Comparison of ENCODE assay signal across 25 cellular contexts in the genomic region with DNA sequence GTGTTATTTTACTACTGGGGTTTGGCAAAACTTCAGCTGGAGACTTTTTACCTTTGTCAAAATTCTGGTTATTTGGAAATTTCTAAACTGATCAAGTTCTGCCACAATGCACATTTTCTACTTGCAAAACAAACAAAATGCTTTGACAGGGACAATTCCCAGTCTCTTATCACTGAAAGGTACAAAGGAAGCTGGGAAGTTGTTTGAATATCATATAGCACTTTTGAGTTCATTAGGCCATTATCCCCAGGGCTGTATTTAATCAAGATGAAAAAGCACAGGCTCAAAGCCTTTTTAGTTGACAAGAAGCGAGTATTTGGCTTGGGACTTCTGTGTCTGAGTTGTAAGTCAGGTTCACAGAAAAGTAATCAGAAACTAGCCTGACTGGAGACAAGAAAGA. TPM values are rescaled to one million over a fixed set of nuclear protein-coding genes. Genes with fewer than 3 reads are reported as not detected.
"Had no signal": no experiment of that assay in that cellular context is flagged by ENCODE, and none has a peak within 500 bp of the region (broad histone marks: within the 10 kb centered on the region; RNA-seq: fewer than 3 reads in every experiment).

No MANE protein-coding gene starts in this region.

- H3K9me3 ChIP-seq: heart right ventricle, left ventricle myocardium inferior, stomach, thoracic aorta, uterus had no signal

- H3K4me1 ChIP-seq: right atrium auricular region, uterus had no signal

- FAIRE-seq: endometrium, frontal cortex, keratinocyte, small intestine had no signal

- H3K36me3 ChIP-seq: heart right ventricle, left ventricle myocardium inferior, right atrium auricular region, stomach, thoracic aorta, uterus had no signal

- ATAC-seq: esophagus mucosa, heart right ventricle had no signal

- DNase-seq: cortex of kidney; effector memory CD4-positive, alpha-beta T cell; heart right ventricle; left ventricle myocardium inferior; mesenchymal stem cell; naive B cell; small intestine; stimulated activated CD4-positive, alpha-beta T cell treated with anti-CD3 and anti-CD28 coated beads, Interleukin-12 subunit alpha, Interleukin-12 subunit beta, amount 100 ng/mL, for 4 hours; stimulated activated naive CD4-positive, alpha-beta T cell; stomach; substantia nigra; trophoblast cell; uterus had no signal

- H3K4me3 Mint-ChIP-seq: nephron had no signal

- H3K27ac Mint-ChIP-seq: nephron had no signal

- H3K27ac ChIP-seq: heart right ventricle, left ventricle myocardium inferior, right atrium auricular region, stomach, thoracic aorta, uterus had no signal

- H3K27me3 ChIP-seq: uterus had no signal

- H3K36me3 Mint-ChIP-seq: naive B cell had no signal

- H3K4me3 ChIP-seq: heart right ventricle, left ventricle myocardium inferior, lung, right atrium auricular region, stomach, thoracic aorta, uterus had no signal

RNA-seq across cellular contexts. Expression of a gene that starts 3.0 kb away (rescaled TPM):
- total RNA-seq: esophagus mucosa, fibroblast of lung, glomerular endothelial cell, heart right ventricle, left ventricle myocardium inferior, omental fat pad, pulmonary artery endothelial cell, right atrium auricular region, stomach, thoracic aorta, uterus had no signal
- polyA plus RNA-seq: fibroblast of lung, heart right ventricle, keratinocyte, small intestine, stomach had no signal
